Comparison of ENCODE assay signal across 8 cellular contexts in genomic region chr1:63691672-63692425, GRCh38.
A peak's percentile ranks its signal among the peaks of the same experiment; 100 is the strongest.
DNase-seq lines count a peak whose midpoint lies in the region; ATAC-seq and TF ChIP-seq lines count a peak whose summit lies in the region.

No MANE protein-coding gene starts in this region.

- no peaks in the 10 kb centered on the region for H4K20me1 ChIP-seq in smooth muscle cell (ENCODE audit: low read depth)

- peak; percentile 90 for TF ChIP-seq RAD21 in Ishikawa (IDR thresholded peaks at IDR 0.05; ENCODE audit: low read depth)

- H3K27me3 ChIP-seq in brain microvascular endothelial cell (replicated peaks) (no peaks in the 10 kb centered on the region), iPS DF 6.9 (ENCODE audit: control insufficient read depth, insufficient read depth, low read length) (no peaks in the 10 kb centered on the region), smooth muscle cell (ENCODE audit: low read depth) (no peaks in the 10 kb centered on the region)

- no peak overlapping the region for H2AFZ ChIP-seq in smooth muscle cell (ENCODE audit: low read depth)

- DNase-seq in D341Med (ENCODE audit: low spot score), result peak; percentile 70
- peak; percentile 33 for DNase-seq in NOMO-1 treated with dmso at 0.1 percent for 144 hours (lab: John Stamatoyannopoulos, UW; ENCODE audit: unreplicated experiment)
- DNase-seq in brain microvascular endothelial cell, result peak; percentile 85
- DNase-seq in iPS DF 6.9 (ENCODE audit: low read depth, low spot score), result peak; percentile 58
- DNase-seq in smooth muscle cell (lab: John Stamatoyannopoulos, UW; ENCODE audit: unreplicated experiment), result no peak

- peak; percentile 59 for ATAC-seq in GM19372 (IDR thresholded peaks at IDR 0.05; ENCODE audit: low read depth, unreplicated experiment)
- no peak for ATAC-seq in GM19023 (IDR thresholded peaks at IDR 0.05; ENCODE audit: unreplicated experiment)

- H3K36me3 ChIP-seq in brain microvascular endothelial cell (replicated peaks) (no peaks in the 10 kb centered on the region), iPS DF 6.9 (ENCODE audit: control insufficient read depth, insufficient read depth, low read length) (no peaks in the 10 kb centered on the region), smooth muscle cell (ENCODE audit: low read depth) (no peaks in the 10 kb centered on the region)

- H3K27ac ChIP-seq in brain microvascular endothelial cell (no peak overlapping the region), iPS DF 6.9 (ENCODE audit: low read length) (no peak overlapping the region), smooth muscle cell (ENCODE audit: low read depth) (no peak overlapping the region)

- no CpG with 5 or more reads among the region's 7 CpGs for WGBS in iPS DF 6.9 (ENCODE audit: insufficient coverage, insufficient read length)
- 10% methylated on average over 7 of the region's 7 CpGs for WGBS in smooth muscle cell (ENCODE audit: low lambda C conversion rate)

- TF ChIP-seq CTCF in brain microvascular endothelial cell (IDR thresholded peaks at IDR 0.05; ENCODE audit: low read depth, low read length, missing control alignments) (peak; percentile 82), smooth muscle cell (IDR thresholded peaks at IDR 0.05; ENCODE audit: borderline replicate concordance, insufficient read depth, poor library complexity, severe bottlenecking) (peak; percentile 71)

- H3F3A ChIP-seq in smooth muscle cell (ENCODE audit: low read depth), result peaks cover 4% of the 10 kb centered on the region

- no peaks in the 10 kb centered on the region for H3K4me1 ChIP-seq in iPS DF 6.9 (ENCODE audit: control insufficient read depth, insufficient read depth, low read length)
- H3K4me1 ChIP-seq in smooth muscle cell (ENCODE audit: low read depth), result no peaks in the 10 kb centered on the region

- in situ Hi-C loops in brain microvascular endothelial cell (cut with HindIII; ENCODE audit: low pct_ligation_motif_present, low sequenced_read_pairs), result loop anchor here (25.0 kb wide), 2 partner anchors 445 to 545 kb away; no protein-coding TSS in a partner anchor

- no peak overlapping the region for H3K9ac ChIP-seq in smooth muscle cell (ENCODE audit: low read depth)

- H3K4me2 ChIP-seq in smooth muscle cell, result peak overlapping the region; percentile 7

- H3K9me3 ChIP-seq in iPS DF 6.9 (ENCODE audit: control insufficient read depth, insufficient read depth, low read length) (no peaks in the 10 kb centered on the region), smooth muscle cell (replicated peaks; ENCODE audit: low read depth) (no peaks in the 10 kb centered on the region)

- H3K79me2 ChIP-seq in smooth muscle cell (ENCODE audit: low read depth), result no peaks in the 10 kb centered on the region

- TF ChIP-seq EP300 in Ishikawa (IDR thresholded peaks at IDR 0.05; ENCODE audit: borderline replicate concordance), result no peak

- H3K4me3 ChIP-seq in brain microvascular endothelial cell (ENCODE audit: low read depth, low read length) (no peak overlapping the region), iPS DF 6.9 (ENCODE audit: low read length) (no peak overlapping the region), smooth muscle cell (no peak overlapping the region)

TF ChIP-seq in Ishikawa, 13 proteins besides CTCF, POLR2A, EP300 and RAD21:
- TF ChIP-seq REST (IDR thresholded peaks at IDR 0.05; ENCODE audit: low read depth) (no peak), CREB1 (IDR thresholded peaks at IDR 0.05; ENCODE audit: low read depth) (no peak), YY1 (IDR thresholded peaks at IDR 0.05; ENCODE audit: low read depth) (no peak), TAF1 (IDR thresholded peaks at IDR 0.05; ENCODE audit: low read depth) (no peak), TEAD4 (IDR thresholded peaks at IDR 0.05) (no peak), TCF12 (IDR thresholded peaks at IDR 0.05; ENCODE audit: low read depth) (no peak), FOXM1 (IDR thresholded peaks at IDR 0.05; ENCODE audit: borderline replicate concordance, low read depth) (no peak), CEBPB (IDR thresholded peaks at IDR 0.05) (no peak), USF1 (IDR thresholded peaks at IDR 0.05) (no peak), MAX (IDR thresholded peaks at IDR 0.05) (no peak), EGR1 (IDR thresholded peaks at IDR 0.05) (no peak), ZBTB7A (IDR thresholded peaks at IDR 0.05; ENCODE audit: low read depth) (no peak), NFIC (IDR thresholded peaks at IDR 0.05) (no peak)
